21 cellular contexts compared by ENCODE assay signal in genomic region chr17:1091190-1091534, GRCh38.
DNase-seq lines count a peak whose midpoint lies in the region; ATAC-seq, FAIRE-seq and TF ChIP-seq lines count a peak whose summit lies in the region.
"Had no signal": no experiment of that assay in that cellular context is flagged by ENCODE, and none has a peak within 500 bp of the region (broad histone marks: within the 10 kb centered on the region; RNA-seq: fewer than 3 reads in every experiment).

No MANE protein-coding gene starts in this region.

- in situ Hi-C loops in mammary epithelial cell (cut with MboI; ENCODE audit: low sequenced_read_pairs in 2 of 2): no loop called here

- intact Hi-C loops in mammary epithelial cell (cut with micrococcal nuclease): no loop called here

- no TSS peak for BruUV-seq in mammary epithelial cell (replicated peaks; lab: Mats Ljungman, UMichigan)

- no peak overlapping the region for H2AFZ ChIP-seq in mammary epithelial cell (ENCODE audit: low read depth, low read length)

- no peak for FAIRE-seq in GM12891 (lab: Jason Lieb, UNC)
- FAIRE-seq: colon, small intestine had no signal

- no peak for ATAC-seq in thoracic aorta (ENCODE audit: insufficient number of reproducible peaks, low FRiP score, low read depth)
- ATAC-seq in GM21360 (IDR thresholded peaks at IDR 0.05; ENCODE audit: unreplicated experiment): no peak
- ATAC-seq: activated naive CD4-positive, alpha-beta T cell treated with anti-CD3 and anti-CD28 coated beads, Interleukin-2, amount 50 U/mL, for 72 hours; effector memory CD8-positive, alpha-beta T cell; gastrocnemius medialis had no signal

- H3K27me3 ChIP-seq in HL-60 (ENCODE audit: insufficient read depth, poor library complexity, severe bottlenecking): no peaks in the 10 kb centered on the region
- no peaks in the 10 kb centered on the region for H3K27me3 ChIP-seq in mammary epithelial cell (ENCODE audit: insufficient read depth, low read length)
- no peaks in the 10 kb centered on the region for H3K27me3 ChIP-seq in layer of hippocampus (ENCODE audit: control insufficient read depth, insufficient read depth, low read length)
- H3K27me3 ChIP-seq in thoracic aorta (replicated peaks; ENCODE audit: insufficient read depth): no peaks in the 10 kb centered on the region
- H3K27me3 ChIP-seq: gastrocnemius medialis, ovary had no signal

- dilution Hi-C loops in mammary epithelial cell (cut with HindIII; ENCODE audit: low sequenced_read_pairs): no loop called here

- 94% methylated on average over 7 of the region's 8 CpGs for WGBS in mammary epithelial cell (ENCODE audit: low coverage, missing lambda C conversion rate)

- CTCF ChIA-PET in mammary epithelial cell (lab: Charles Lee; ENCODE audit: low non-redundant PET): no interaction called here

- TF ChIP-seq POLR2A in GM12891 (IDR thresholded peaks at IDR 0.05; ENCODE audit: low read depth, low read length): no peak

- H3K79me2 ChIP-seq in mammary epithelial cell (ENCODE audit: insufficient read depth, low read length): peaks cover 3% of the 10 kb centered on the region

- H3K27ac ChIP-seq in HL-60 (replicated peaks) (peak overlapping the region; percentile 58; the same call in 1 of the 2 replicates), mammary epithelial cell (ENCODE audit: insufficient read depth, low read depth, low read length) (no peak overlapping the region), layer of hippocampus (ENCODE audit: low read depth, low read length) (peak overlapping the region; percentile 50), thoracic aorta (peak overlapping the region; percentile 89 to 90)
- H3K27ac ChIP-seq: gastrocnemius medialis, ovary had no signal

- H3K36me3 ChIP-seq in mammary epithelial cell (ENCODE audit: insufficient read depth, low read length): no peaks in the 10 kb centered on the region
- peaks cover 40% of the 10 kb centered on the region for H3K36me3 ChIP-seq in thoracic aorta
- H3K36me3 ChIP-seq: ovary had no signal

- H3K9me3 ChIP-seq in mammary epithelial cell (replicated peaks; ENCODE audit: insufficient read depth, low read length) (no peaks in the 10 kb centered on the region), thoracic aorta (no peaks in the 10 kb centered on the region)
- H3K9me3 ChIP-seq: gastrocnemius medialis, ovary had no signal

- no peak for DNase-seq in HL-60 (ENCODE audit: low read depth in 1 of 2, low spot score in 1 of 2)
- DNase-seq in mammary epithelial cell: no peak
- DNase-seq in thoracic aorta (ENCODE audit: low spot score): no peak
- DNase-seq in NCI-H1436 treated with DMSO at 0.1 percent for 48 hours (lab: John Stamatoyannopoulos, UW): no peak
- no peak for DNase-seq in GM12891 (ENCODE audit: insufficient read length, low spot score)
- no peak for DNase-seq in NOMO-1 treated with DMSO at 0.1 percent for 48 hours (lab: John Stamatoyannopoulos, UW; ENCODE audit: unreplicated experiment)
- DNase-seq: activated CD4-positive, alpha-beta T cell treated with anti-CD3 and anti-CD28 coated beads for 4 hours; activated CD8-positive, alpha-beta memory T cell treated with anti-CD3 and anti-CD28 coated beads for 24 hours; activated T-cell treated with anti-CD3 and anti-CD28 coated beads for 4 hours; CD8-positive, alpha-beta memory T cell; effector memory CD8-positive, alpha-beta T cell; gastrocnemius medialis; H9; ovary; SHP77 treated with DMSO at 0.1 percent for 48 hours; small intestine; stimulated activated naive CD4-positive, alpha-beta T cell had no signal

- H3K4me1 ChIP-seq in mammary epithelial cell (ENCODE audit: insufficient read depth, low read length): peaks cover 39% of the 10 kb centered on the region
- peaks cover 30 to 56% of the 10 kb centered on the region in 2 donors for H3K4me1 ChIP-seq in thoracic aorta (ENCODE audit: control insufficient read depth in 1 of 2, low read depth in 2 of 2)

- peak overlapping the region; percentile 43 for H3K4me2 ChIP-seq in mammary epithelial cell (ENCODE audit: insufficient read depth, low read depth, low read length)

- H4K20me1 ChIP-seq in mammary epithelial cell (ENCODE audit: insufficient read depth, low read length): no peaks in the 10 kb centered on the region

- H3K4me3 ChIP-seq in HL-60 (replicated peaks; ENCODE audit: insufficient read depth, low read length) (no peak overlapping the region), mammary epithelial cell (replicated peaks in 1 of 3; ENCODE audit: insufficient read depth in 1 of 3, low read depth in 2 of 3, low read length in 3 of 3) (no peak overlapping the region), thoracic aorta (no peak overlapping the region)
- H3K4me3 ChIP-seq: gastrocnemius medialis, ovary had no signal

- TF ChIP-seq CTCF in HL-60 (IDR thresholded peaks at IDR 0.05; ENCODE audit: insufficient read depth, low read length) (no peak), mammary epithelial cell (conservative IDR thresholded peaks at IDR 0.05 in 1 of 2, IDR thresholded peaks at IDR 0.05 in 1 of 2; ENCODE audit: extremely low read depth in 1 of 2, insufficient read depth in 1 of 2, low read depth in 1 of 2, low read length in 2 of 2) (no peak), thoracic aorta (IDR thresholded peaks at IDR 0.05) (no peak)

- H3K9ac ChIP-seq in mammary epithelial cell (ENCODE audit: insufficient read depth, low read length): no peak overlapping the region

TF ChIP-seq in GM12891, 5 proteins besides CTCF, POLR2A, EP300 and RAD21:
- no peak for TF ChIP-seq POLR2AphosphoS5 (IDR thresholded peaks at IDR 0.05; ENCODE audit: low read depth, low read length)
- no peak for TF ChIP-seq PAX5 (IDR thresholded peaks at IDR 0.05; ENCODE audit: insufficient read depth, low read length, severe bottlenecking)
- no peak for TF ChIP-seq SPI1 (IDR thresholded peaks at IDR 0.05; ENCODE audit: low read depth, low read length)
- TF ChIP-seq POU2F2 (IDR thresholded peaks at IDR 0.05; ENCODE audit: low read depth, low read length): no peak
- no peak for TF ChIP-seq TAF1 (IDR thresholded peaks at IDR 0.05; ENCODE audit: low read depth, low read length)
